Comparison of ENCODE assay signal across 8 cellular contexts in genomic region chr10:3784510-3785250, GRCh38. TPM values are rescaled to one million over a fixed set of nuclear protein-coding genes. Genes with fewer than 3 reads are reported as not detected.
DNase-seq lines count a peak whose midpoint lies in the region; ATAC-seq, FAIRE-seq and TF ChIP-seq lines count a peak whose summit lies in the region.

TSS of gene KLF6 (minus strand) at chr10:3785209. CDS start at chr10:3785014, 195 bp downstream.

- H3K9me3 ChIP-seq in A549, result no peaks in the 10 kb centered on the region

- H3K4me3 Mint-ChIP-seq in T-helper 2 cell treated with Interferon-gamma antibody and Interleukin-4, amounts not matched to agents 5 μg/mL and 100 μg/mL, for 36 hours, result peak within 1 kb of the TSS; percentile 91
- peak within 1 kb of the TSS; percentile 96 for H3K4me3 Mint-ChIP-seq in type B pancreatic cell

- peaks cover 51% of the 10 kb centered on the region for H3K36me3 Mint-ChIP-seq in T-helper 2 cell treated with Interferon-gamma antibody and Interleukin-4, amounts not matched to agents 5 μg/mL and 100 μg/mL, for 36 hours (ENCODE audit: low read depth)
- H3K36me3 Mint-ChIP-seq in type B pancreatic cell, result peaks cover 44% of the 10 kb centered on the region

- CTCF ChIA-PET in A549 (lab: Yijun Ruan, JAX), result interaction anchor here (1.1 to 2.8 kb wide), 5 partner anchors 68 to 982 kb away, joined by 3 to 8 read pairs (median 4); no protein-coding TSS in a partner anchor

- TF ChIP-seq EP300 in A549 (IDR thresholded peaks at IDR 0.05), result no peak

- peak within 1 kb of the TSS; percentile 82 for H3K4me3 ChIP-seq in A549
- H3K4me3 ChIP-seq in epithelial cell of proximal tubule (ENCODE audit: low read depth, low read length), result peak within 1 kb of the TSS; percentile 84

- no peak; a peak in 1 of 5 replicates for TF ChIP-seq RAD21 in A549 (conservative IDR thresholded peaks at IDR 0.05 in 1 of 2, IDR thresholded peaks at IDR 0.05 in 1 of 2)

- H3K4me2 ChIP-seq in A549, result peak within 1 kb of the TSS; percentile 91

- WGBS in A549 (ENCODE audit: missing lambda C conversion rate), result 1% methylated on average over 24 of the region's 69 CpGs

- peaks cover 33% of the 10 kb centered on the region for H3K4me1 ChIP-seq in A549

- H3K9me3 Mint-ChIP-seq in T-helper 2 cell treated with Interferon-gamma antibody and Interleukin-4, amounts not matched to agents 5 μg/mL and 100 μg/mL, for 36 hours, result peaks cover 4% of the 10 kb centered on the region
- no peaks in the 10 kb centered on the region for H3K9me3 Mint-ChIP-seq in type B pancreatic cell

- FAIRE-seq in A549 (lab: Jason Lieb, UNC), result no peak

- peak within 1 kb of the TSS; percentile 100 for H3K27ac ChIP-seq in A549

- H3K27me3 Mint-ChIP-seq in T-helper 2 cell treated with Interferon-gamma antibody and Interleukin-4, amounts not matched to agents 5 μg/mL and 100 μg/mL, for 36 hours (ENCODE audit: low read depth), result no peaks in the 10 kb centered on the region
- peaks cover 7% of the 10 kb centered on the region for H3K27me3 Mint-ChIP-seq in type B pancreatic cell

- ATAC-seq in A549, result peak; percentile 9 to 60
- peak; percentile 7 for ATAC-seq in GM18498 (IDR thresholded peaks at IDR 0.05; ENCODE audit: unreplicated experiment)
- peak; percentile 1 for ATAC-seq in HG03135 (IDR thresholded peaks at IDR 0.05; ENCODE audit: unreplicated experiment)

- TF ChIP-seq CTCF in A549 (IDR thresholded peaks at IDR 0.05) (no peak), epithelial cell of proximal tubule (conservative IDR thresholded peaks at IDR 0.05; ENCODE audit: low read depth, low read length) (no peak), type B pancreatic cell (conservative IDR thresholded peaks at IDR 0.05) (peak; percentile 16)

- POLR2A ChIA-PET in A549 (lab: Yijun Ruan, JAX), result interaction anchor here (0.6 to 4.0 kb wide), 68 partner anchors 9 to 1041 kb away, joined by 3 to 79 read pairs (median 4); partner anchors contain the start of genes AKR1E2 and PITRM1

- peaks cover 35% of the 10 kb centered on the region for H3K4me1 Mint-ChIP-seq in T-helper 2 cell treated with Interferon-gamma antibody and Interleukin-4, amounts not matched to agents 5 μg/mL and 100 μg/mL, for 36 hours (ENCODE audit: low read depth)
- H3K4me1 Mint-ChIP-seq in type B pancreatic cell (ENCODE audit: unreplicated experiment), result peaks cover 36% of the 10 kb centered on the region

- TF ChIP-seq POLR2A in A549 (IDR thresholded peaks at IDR 0.05; ENCODE audit: low read length), result peak; percentile 38; the same call in 1 of the 2 replicates

- DNase-seq in A549 (ENCODE audit: low read depth in 1 of 2, low spot score in 1 of 2), result peak in 1 of 2 experiments; percentile 35
- DNase-seq in T-helper 2 cell treated with Interferon-gamma antibody and Interleukin-4, amounts not matched to agents 5 μg/mL and 100 μg/mL, for 36 hours (ENCODE audit: low spot score), result no peak
- no peak for DNase-seq in epithelial cell of proximal tubule (ENCODE audit: low read depth)
- DNase-seq in mucosa of gallbladder (ENCODE audit: low spot score), result no peak
- DNase-seq in type B pancreatic cell (ENCODE audit: extremely low spot score, unreplicated experiment), result no peak
- DNase-seq in cortex of kidney (lab: John Stamatoyannopoulos, UW), result no peak

- H3K27ac Mint-ChIP-seq in T-helper 2 cell treated with Interferon-gamma antibody and Interleukin-4, amounts not matched to agents 5 μg/mL and 100 μg/mL, for 36 hours, result peak within 1 kb of the TSS; percentile 99
- H3K27ac Mint-ChIP-seq in type B pancreatic cell, result peak within 1 kb of the TSS; percentile 99

TF ChIP-seq in A549, 52 proteins besides CTCF, POLR2A, EP300 and RAD21 (continues in another document):
- TF ChIP-seq ZSCAN20 (CRISPR knock-in tag; IDR thresholded peaks at IDR 0.05), result no peak
- TF ChIP-seq USF2 (IDR thresholded peaks at IDR 0.05), result no peak
- no peak for TF ChIP-seq REST (IDR thresholded peaks at IDR 0.05)
- TF ChIP-seq HOXB13 (CRISPR knock-in tag; IDR thresholded peaks at IDR 0.05; ENCODE audit: low read depth), result no peak
- no peak for TF ChIP-seq FOXS1 (CRISPR knock-in tag; IDR thresholded peaks at IDR 0.05)
- TF ChIP-seq E2F6 (IDR thresholded peaks at IDR 0.05; ENCODE audit: borderline replicate concordance, low read depth), result no peak
- TF ChIP-seq MYC (IDR thresholded peaks at IDR 0.05; ENCODE audit: borderline replicate concordance, low read length), result peak; percentile 32; the same call in 1 of the 2 replicates
- no peak for TF ChIP-seq RNF2 (IDR thresholded peaks at IDR 0.05; ENCODE audit: borderline replicate concordance, low read depth)
- TF ChIP-seq TFCP2L1 (CRISPR knock-in tag; IDR thresholded peaks at IDR 0.05), result 0 out of 2 replicates have a peak, but pooled peaks have one; percentile 10
- peak in 1 of 2 experiments; percentile 67; a peak in 3 of 5 replicates for TF ChIP-seq JUN (IDR thresholded peaks at IDR 0.05)
- no peak for TF ChIP-seq CHD2 (IDR thresholded peaks at IDR 0.05; ENCODE audit: low read length, partially characterized antibody)
- TF ChIP-seq HEYL (CRISPR knock-in tag; IDR thresholded peaks at IDR 0.05), result no peak
- no peak for TF ChIP-seq HOXB5 (CRISPR knock-in tag; IDR thresholded peaks at IDR 0.05)
- TF ChIP-seq HDAC2 (IDR thresholded peaks at IDR 0.05), result 0 out of 2 replicates have a peak, but pooled peaks have one; percentile 14
- TF ChIP-seq RARB (CRISPR knock-in tag; IDR thresholded peaks at IDR 0.05), result no peak
- TF ChIP-seq FOSB (CRISPR knock-in tag; IDR thresholded peaks at IDR 0.05), result no peak
- no peak for TF ChIP-seq NR3C1 (IDR thresholded peaks at IDR 0.05)
- TF ChIP-seq EHMT2 (IDR thresholded peaks at IDR 0.05; ENCODE audit: low read depth), result no peak
- no peak for TF ChIP-seq NFE2L2 (conservative IDR thresholded peaks at IDR 0.05; ENCODE audit: low read length)
- TF ChIP-seq RCOR1 (IDR thresholded peaks at IDR 0.05; ENCODE audit: low read depth, low read length), result no peak
- no peak for TF ChIP-seq RFX5 (IDR thresholded peaks at IDR 0.05)
- TF ChIP-seq POLR2AphosphoS2 (conservative IDR thresholded peaks at IDR 0.05; ENCODE audit: low read length), result no peak; the same call in 1 of the 2 replicates
- no peak for TF ChIP-seq MAZ (IDR thresholded peaks at IDR 0.05; ENCODE audit: borderline replicate concordance, low read depth, low read length)
- TF ChIP-seq ZNF302 (CRISPR knock-in tag; IDR thresholded peaks at IDR 0.05), result no peak
- no peak for TF ChIP-seq PBX3 (IDR thresholded peaks at IDR 0.05)

RNA-seq across cellular contexts. Expression of gene KLF6, which starts in this region (rescaled TPM):
- polyA plus RNA-seq in A549 (2011; rRNA removed), result 71.5 and 86.8 TPM in 2 replicates
- 67.2 and 78.1 TPM in 2 replicates for polyA plus RNA-seq in A549 (2012; cell fraction: cytosol; rRNA removed)
- 193 and 204 TPM in 2 replicates for polyA plus RNA-seq in A549 (2012; cell fraction: nucleus; rRNA removed)
- polyA plus RNA-seq in A549 (2017; fragmentation: RNase III; extraction: RNeasy Plus Mini Kit Qiagen cat#74134 plus additional on column Dnase treatment), result 30.5 to 31.9 TPM (median 30.6 TPM) in 3 replicates
- 384 and 462 TPM in 2 replicates for polyA minus RNA-seq in A549 (2011; rRNA and poly(A)+ RNA removed)
- total RNA-seq in epithelial cell of proximal tubule, result 52.6 and 88.1 TPM in 2 replicates
- total RNA-seq in mucosa of gallbladder, result 165 TPM
- total RNA-seq in type B pancreatic cell (ENCODE audit: low replicate concordance), result 117 and 269 TPM in 2 replicates
